Comparison of ENCODE assay signal across 22 cellular contexts in genomic region chr5:169904568-169904967, GRCh38.
"Had no signal": no experiment of that assay in that cellular context is flagged by ENCODE, and none has a peak within 500 bp of the region (broad histone marks: within the 10 kb centered on the region; RNA-seq: fewer than 3 reads in every experiment).

No MANE protein-coding gene starts in this region.

- H3K36me3 ChIP-seq: brain microvascular endothelial cell, lower lobe of right lung, pancreas, stomach, uterus had no signal

- H3K27ac ChIP-seq: brain microvascular endothelial cell, foreskin keratinocyte, lower lobe of right lung, pancreas, psoas muscle, stomach, uterus, VCaP had no signal

- H3K4me1 ChIP-seq: foreskin keratinocyte, lower lobe of right lung, pancreas, psoas muscle, stomach, uterus had no signal

- ATAC-seq: activated CD4-positive, CD25-positive, alpha-beta regulatory T cell treated with anti-CD3 and anti-CD28 coated beads, Interleukin-2, amount 50 U/mL, for 24 hours; foreskin keratinocyte; left lobe of liver; lower lobe of right lung; pancreas; psoas muscle had no signal

- H3K4me3 ChIP-seq: lower lobe of right lung, pancreas, psoas muscle, stomach, uterus had no signal

- H3K4me3 Mint-ChIP-seq: activated CD4-positive, alpha-beta memory T cell treated with anti-CD3 and anti-CD28 coated beads, Interleukin-2, amount 10 ng/mL, durations not matched to agents 7 days and 5 days; activated CD4-positive, alpha-beta T cell treated with anti-CD3 and anti-CD28 coated beads, Interleukin-2, amount 10 ng/mL, durations not matched to agents 24 days and 14 days; activated naive CD4-positive, alpha-beta T cell treated with anti-CD3 and anti-CD28 coated beads, Interleukin-2, amount 50 U/mL, for 24 hours; dendritic cell treated with granulocyte-macrophage colony-stimulating factor and Interleukin-4, amounts not matched to agents 40 ng/mL and 50 ng/mL, for 4 days had no signal

- H3K27me3 Mint-ChIP-seq: activated CD4-positive, alpha-beta memory T cell treated with anti-CD3 and anti-CD28 coated beads, Interleukin-2, amount 10 ng/mL, durations not matched to agents 7 days and 5 days; activated CD4-positive, alpha-beta T cell treated with anti-CD3 and anti-CD28 coated beads, Interleukin-2, amount 10 ng/mL, durations not matched to agents 24 days and 14 days; activated naive CD4-positive, alpha-beta T cell treated with anti-CD3 and anti-CD28 coated beads, Interleukin-2, amount 50 U/mL, for 24 hours; dendritic cell treated with granulocyte-macrophage colony-stimulating factor and Interleukin-4, amounts not matched to agents 40 ng/mL and 50 ng/mL, for 4 days; naive B cell had no signal

- DNase-seq: activated CD4-positive, alpha-beta memory T cell treated with anti-CD3 and anti-CD28 coated beads, Interleukin-2, amount 10 ng/mL, durations not matched to agents 7 days and 5 days; activated CD4-positive, alpha-beta T cell treated with anti-CD3 and anti-CD28 coated beads, Interleukin-2, amount 10 ng/mL, durations not matched to agents 24 days and 14 days; activated gamma-delta T cell; aorta; effector CD4-positive, alpha-beta T cell; erythroblast; foreskin keratinocyte; lower lobe of right lung; naive B cell; pancreas; psoas muscle; right cardiac atrium; stimulated activated CD4-positive, alpha-beta T cell treated with anti-CD3 and anti-CD28 coated beads, Interleukin-4, amount 100 ng/mL, for 24 hours; stomach; trophoblast cell; uterus had no signal

- H3K9me3 ChIP-seq: lower lobe of right lung, pancreas, psoas muscle, stomach, uterus had no signal

- H3K27ac Mint-ChIP-seq: activated CD4-positive, alpha-beta memory T cell treated with anti-CD3 and anti-CD28 coated beads, Interleukin-2, amount 10 ng/mL, durations not matched to agents 7 days and 5 days; activated CD4-positive, alpha-beta T cell treated with anti-CD3 and anti-CD28 coated beads, Interleukin-2, amount 10 ng/mL, durations not matched to agents 24 days and 14 days; activated naive CD4-positive, alpha-beta T cell treated with anti-CD3 and anti-CD28 coated beads, Interleukin-2, amount 50 U/mL, for 24 hours; dendritic cell treated with granulocyte-macrophage colony-stimulating factor and Interleukin-4, amounts not matched to agents 40 ng/mL and 50 ng/mL, for 4 days had no signal

- H3K9me3 Mint-ChIP-seq: activated CD4-positive, alpha-beta memory T cell treated with anti-CD3 and anti-CD28 coated beads, Interleukin-2, amount 10 ng/mL, durations not matched to agents 7 days and 5 days; activated CD4-positive, alpha-beta T cell treated with anti-CD3 and anti-CD28 coated beads, Interleukin-2, amount 10 ng/mL, durations not matched to agents 24 days and 14 days; activated naive CD4-positive, alpha-beta T cell treated with anti-CD3 and anti-CD28 coated beads, Interleukin-2, amount 50 U/mL, for 24 hours; dendritic cell treated with granulocyte-macrophage colony-stimulating factor and Interleukin-4, amounts not matched to agents 40 ng/mL and 50 ng/mL, for 4 days; naive B cell had no signal

- H3K27me3 ChIP-seq: brain microvascular endothelial cell, foreskin keratinocyte, pancreas, stomach, uterus had no signal
